29 cellular contexts compared by ENCODE assay signal in genomic region chr2:24086241-24086640, GRCh38. TPM values are rescaled to one million over a fixed set of nuclear protein-coding genes. Genes with fewer than 3 reads are reported as not detected.
"Had no signal": no experiment of that assay in that cellular context is flagged by ENCODE, and none has a peak within 500 bp of the region (broad histone marks: within the 10 kb centered on the region; RNA-seq: fewer than 3 reads in every experiment).

No MANE protein-coding gene starts in this region.

- H3K36me3 Mint-ChIP-seq: natural killer cell had no signal

- H3K9me3 Mint-ChIP-seq: dendritic cell treated with granulocyte-macrophage colony-stimulating factor and Interleukin-4, amounts not matched to agents 40 ng/mL and 50 ng/mL, for 4 days; endodermal cell; memory B cell; natural killer cell; stimulated activated naive CD8-positive, alpha-beta T cell treated with anti-CD3 and anti-CD28 coated beads, Interleukin-15, amount 100 ng/mL, for 72 hours had no signal

- FAIRE-seq: kidney, pancreas had no signal

- H3K27ac ChIP-seq: colonic mucosa, epithelial cell of prostate, pancreas, suprapubic skin had no signal

- DNase-seq: colonic mucosa; effector CD8-positive, alpha-beta T cell; endodermal cell; foreskin fibroblast; gastrocnemius medialis; head of caudate nucleus; kidney; natural killer cell; occipital lobe; pancreas; stimulated activated CD4-positive, alpha-beta T cell treated with anti-CD3 and anti-CD28 coated beads, Interleukin-12 subunit alpha, Interleukin-12 subunit beta, amount 100 ng/mL, for 4 hours; stimulated activated CD4-positive, alpha-beta T cell treated with anti-CD3 and anti-CD28 coated beads, Interleukin-1b, Interleukin-23, amount 100 ng/mL, for 48 hours; stimulated activated CD4-positive, alpha-beta T cell treated with anti-CD3 and anti-CD28 coated beads, Interleukin-4, amount 100 ng/mL, for 1 hour; stimulated activated CD8-positive, alpha-beta memory T cell treated with anti-CD3 and anti-CD28 coated beads, Interleukin-4, amount 100 ng/mL, for 48 hours; stimulated activated naive CD4-positive, alpha-beta T cell; stimulated activated naive CD8-positive, alpha-beta T cell treated with anti-CD3 and anti-CD28 coated beads, Interleukin-15, amount 100 ng/mL, for 72 hours; transverse colon had no signal

- H3K27me3 ChIP-seq: colonic mucosa, gastrocnemius medialis, hepatocyte, pancreas, suprapubic skin, transverse colon, vagina had no signal

- H3K27me3 Mint-ChIP-seq: dendritic cell treated with granulocyte-macrophage colony-stimulating factor and Interleukin-4, amounts not matched to agents 40 ng/mL and 50 ng/mL, for 4 days; memory B cell; stimulated activated naive CD8-positive, alpha-beta T cell treated with anti-CD3 and anti-CD28 coated beads, Interleukin-15, amount 100 ng/mL, for 72 hours had no signal

- H3K36me3 ChIP-seq: colonic mucosa, pancreas had no signal

- H3K4me1 ChIP-seq: colonic mucosa had no signal

- H3K9me3 ChIP-seq: colonic mucosa, gastrocnemius medialis, pancreas, suprapubic skin, transverse colon, vagina had no signal

- ATAC-seq: esophagus mucosa; gastrocnemius medialis; left lobe of liver; natural killer cell; pancreas; sciatic nerve; stimulated activated naive CD8-positive, alpha-beta T cell treated with anti-CD3 and anti-CD28 coated beads, Interleukin-15, amount 100 ng/mL, for 72 hours had no signal

- H3K4me3 ChIP-seq: colonic mucosa, gastrocnemius medialis, hepatocyte, lung, pancreas, smooth muscle cell, suprapubic skin, transverse colon, vagina had no signal

- H2AFZ ChIP-seq: hepatocyte had no signal

- H3K27ac Mint-ChIP-seq: endodermal cell, memory B cell, natural killer cell had no signal

RNA-seq across cellular contexts. Expression of gene PFN4, which starts 36.9 kb away (rescaled TPM):
- total RNA-seq: gastrocnemius medialis, mononuclear cell, natural killer cell, smooth muscle cell, vagina had no signal
